2 cellular contexts compared by ENCODE assay signal in the genomic region with DNA sequence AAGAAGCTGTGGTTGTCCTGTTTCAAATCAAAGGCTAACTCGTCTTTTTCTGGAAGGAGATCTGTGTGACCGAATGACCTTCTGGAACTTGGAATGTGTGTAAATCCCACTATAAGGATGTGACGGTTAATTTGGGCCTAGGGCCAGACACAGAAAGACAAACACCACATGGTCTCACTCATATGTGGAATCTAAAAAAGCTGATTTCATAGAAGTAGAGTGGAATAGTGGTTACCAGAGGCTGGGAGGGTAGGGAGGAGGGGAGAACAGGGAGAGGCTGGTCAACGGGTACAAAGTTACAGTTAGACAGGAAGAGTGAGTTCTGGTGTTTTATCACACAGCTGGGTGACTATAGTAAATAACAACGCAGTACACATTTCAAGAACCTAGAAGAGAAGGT.
TF ChIP-seq lines count a peak whose summit lies in the region.

No MANE protein-coding gene starts in this region.

TF ChIP-seq in IMR-90, 13 proteins besides CTCF, POLR2A, EP300 and RAD21:
- TF ChIP-seq RFX5 (IDR thresholded peaks at IDR 0.05; ENCODE audit: low read depth, low read length) (no peak), CHD1 (IDR thresholded peaks at IDR 0.05; ENCODE audit: low read depth, low read length) (no peak), RCOR1 (IDR thresholded peaks at IDR 0.05; ENCODE audit: insufficient replicate concordance, low read length) (no peak), CEBPB (IDR thresholded peaks at IDR 0.05; ENCODE audit: low read depth, low read length) (no peak), MAFK (IDR thresholded peaks at IDR 0.05; ENCODE audit: low read depth, low read length) (no peak), MAZ (IDR thresholded peaks at IDR 0.05; ENCODE audit: borderline replicate concordance, low read depth, low read length) (no peak), BHLHE40 (IDR thresholded peaks at IDR 0.05; ENCODE audit: low read depth, low read length) (no peak), NFE2L2 (IDR thresholded peaks at IDR 0.05; ENCODE audit: low read depth, low read length) (no peak)
- TF ChIP-seq, protein P1, sequence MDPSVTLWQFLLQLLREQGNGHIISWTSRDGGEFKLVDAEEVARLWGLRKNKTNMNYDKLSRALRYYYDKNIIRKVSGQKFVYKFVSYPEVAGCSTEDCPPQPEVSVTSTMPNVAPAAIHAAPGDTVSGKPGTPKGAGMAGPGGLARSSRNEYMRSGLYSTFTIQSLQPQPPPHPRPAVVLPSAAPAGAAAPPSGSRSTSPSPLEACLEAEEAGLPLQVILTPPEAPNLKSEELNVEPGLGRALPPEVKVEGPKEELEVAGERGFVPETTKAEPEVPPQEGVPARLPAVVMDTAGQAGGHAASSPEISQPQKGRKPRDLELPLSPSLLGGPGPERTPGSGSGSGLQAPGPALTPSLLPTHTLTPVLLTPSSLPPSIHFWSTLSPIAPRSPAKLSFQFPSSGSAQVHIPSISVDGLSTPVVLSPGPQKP (IDR thresholded peaks at IDR 0.05; ENCODE audit: borderline replicate concordance, low read depth, low read length), result no peak
TF ChIP-seq in IMR-90: peak in this region for 0.

TF ChIP-seq in endothelial cell of umbilical vein, 7 proteins besides CTCF, POLR2A, EP300 and RAD21:
- TF ChIP-seq FOS (IDR thresholded peaks at IDR 0.05; ENCODE audit: borderline replicate concordance, insufficient read depth, low read length) (no peak), GATA2 (IDR thresholded peaks at IDR 0.05; ENCODE audit: insufficient read depth, insufficient read length, low read depth, low read length) (no peak), EZH2 (IDR thresholded peaks at IDR 0.05; ENCODE audit: borderline replicate concordance, low read depth, low read length, severe bottlenecking) (no peak)
- TF ChIP-seq, protein P2, sequence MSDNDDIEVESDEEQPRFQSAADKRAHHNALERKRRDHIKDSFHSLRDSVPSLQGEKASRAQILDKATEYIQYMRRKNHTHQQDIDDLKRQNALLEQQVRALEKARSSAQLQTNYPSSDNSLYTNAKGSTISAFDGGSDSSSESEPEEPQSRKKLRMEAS (IDR thresholded peaks at IDR 0.05; ENCODE audit: insufficient read depth, insufficient read length), result no peak
